ENCODE assay signal across 8 cellular contexts in the genomic region with DNA sequence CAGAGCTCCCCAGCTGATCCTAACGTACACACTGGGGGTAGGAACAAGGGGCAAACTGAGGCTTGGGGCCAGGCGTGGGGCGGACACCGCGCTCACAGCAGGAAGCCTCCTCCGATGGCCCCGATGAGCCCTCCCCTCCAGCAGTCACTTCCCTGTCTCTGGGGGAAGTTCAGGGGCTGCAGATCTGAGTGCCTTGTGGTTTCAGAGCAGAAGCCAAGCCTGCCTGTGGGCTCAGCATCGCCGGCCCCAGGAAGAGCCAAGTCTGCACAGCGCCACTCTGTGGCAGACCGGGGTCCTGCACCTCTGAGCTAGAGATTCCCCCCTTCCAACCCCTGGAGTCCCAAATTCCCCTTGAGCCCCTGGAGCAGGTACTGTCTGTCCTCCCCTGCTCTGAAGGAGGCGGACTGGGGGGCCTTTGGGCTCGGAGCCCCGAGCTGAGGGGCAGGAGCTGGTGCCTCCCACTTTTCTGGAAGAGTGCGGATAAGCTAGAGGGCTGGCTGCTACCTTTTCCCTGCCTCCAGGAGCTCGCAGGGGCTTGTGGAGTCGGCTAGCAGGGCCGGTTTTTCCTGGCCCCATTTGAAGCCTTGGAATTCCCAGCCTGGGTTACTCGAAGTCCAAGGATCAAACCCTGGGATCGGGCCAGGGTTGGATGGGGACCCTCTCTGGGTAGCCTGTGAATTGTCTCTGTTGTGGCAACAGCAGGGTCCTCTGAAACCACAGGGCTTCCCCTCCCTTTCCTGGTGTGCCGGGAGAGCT. TPM values are rescaled to one million over a fixed set of nuclear protein-coding genes. Genes with fewer than 3 reads are reported as not detected.
DNase-seq lines count a peak whose midpoint lies in the region; ATAC-seq lines count a peak whose summit lies in the region.

No MANE protein-coding gene starts in this region.

- POLR2A ChIA-PET in activated CD4-positive, alpha-beta memory T cell treated with anti-CD3 and anti-CD28 coated beads, Interleukin-2, amount 10 ng/mL, durations not matched to agents 7 days and 5 days (lab: Charles Lee): interaction anchor here (1.0 to 2.3 kb wide), 3 partner anchors 10 to 62 kb away, joined by 3 to 16 read pairs (median 5); no protein-coding TSS in a partner anchor

- peaks cover 31% of the 10 kb centered on the region for H3K4me1 Mint-ChIP-seq in activated CD4-positive, alpha-beta memory T cell treated with anti-CD3 and anti-CD28 coated beads, Interleukin-2, amount 10 ng/mL, durations not matched to agents 7 days and 5 days
- H3K4me1 Mint-ChIP-seq in memory B cell: peaks cover 30% of the 10 kb centered on the region

- H3K27me3 ChIP-seq in ectodermal cell (ENCODE audit: control insufficient read depth, insufficient read depth, low read length, poor library complexity, severe bottlenecking): peaks cover 44% of the 10 kb centered on the region

- no peaks in the 10 kb centered on the region for H3K36me3 ChIP-seq in ectodermal cell (ENCODE audit: control insufficient read depth, insufficient read depth, low read length)

- no peaks in the 10 kb centered on the region for H3K36me3 Mint-ChIP-seq in activated CD4-positive, alpha-beta memory T cell treated with anti-CD3 and anti-CD28 coated beads, Interleukin-2, amount 10 ng/mL, durations not matched to agents 7 days and 5 days (ENCODE audit: low read depth)
- H3K36me3 Mint-ChIP-seq in memory B cell: no peaks in the 10 kb centered on the region

- peak overlapping the region; percentile 61 for H3K27ac ChIP-seq in ectodermal cell (ENCODE audit: insufficient read depth, low read depth, low read length, poor library complexity, severe bottlenecking)

- peaks cover 7% of the 10 kb centered on the region for H3K27me3 Mint-ChIP-seq in activated CD4-positive, alpha-beta memory T cell treated with anti-CD3 and anti-CD28 coated beads, Interleukin-2, amount 10 ng/mL, durations not matched to agents 7 days and 5 days
- no peaks in the 10 kb centered on the region for H3K27me3 Mint-ChIP-seq in memory B cell

- no peak overlapping the region for H3K4me3 Mint-ChIP-seq in activated CD4-positive, alpha-beta memory T cell treated with anti-CD3 and anti-CD28 coated beads, Interleukin-2, amount 10 ng/mL, durations not matched to agents 7 days and 5 days
- H3K4me3 Mint-ChIP-seq in memory B cell: peak overlapping the region; percentile 69

- H3K9me3 ChIP-seq in ectodermal cell (ENCODE audit: control insufficient read depth, low read length): no peaks in the 10 kb centered on the region

- H3K9me3 Mint-ChIP-seq in activated CD4-positive, alpha-beta memory T cell treated with anti-CD3 and anti-CD28 coated beads, Interleukin-2, amount 10 ng/mL, durations not matched to agents 7 days and 5 days: no peaks in the 10 kb centered on the region
- no peaks in the 10 kb centered on the region for H3K9me3 Mint-ChIP-seq in memory B cell

- DNase-seq in GM04504 (ENCODE audit: low read depth) (peak; percentile 31), NCI-H526 treated with DMSO at 0.1 percent for 48 hours (lab: John Stamatoyannopoulos, UW) (peak; percentile 9), memory B cell (ENCODE audit: low spot score in 2 of 2) (peak; percentile 84 to 90), NCI-H187 (lab: John Stamatoyannopoulos, UW) (no peak)
- DNase-seq in activated CD4-positive, alpha-beta memory T cell treated with anti-CD3 and anti-CD28 coated beads, Interleukin-2, amount 10 ng/mL, durations not matched to agents 7 days and 5 days: peak; percentile 76
- peak; percentile 66 for DNase-seq in stimulated activated CD8-positive, alpha-beta memory T cell treated with anti-CD3 and anti-CD28 coated beads, Interleukin-12 subunit alpha, Interleukin-12 subunit beta, amount 100 ng/mL, for 1 hour (ENCODE audit: low read depth)

- CTCF ChIA-PET in activated CD4-positive, alpha-beta memory T cell treated with anti-CD3 and anti-CD28 coated beads, Interleukin-2, amount 10 ng/mL, durations not matched to agents 7 days and 5 days (lab: Charles Lee): interaction anchor here (0.5 to 4.0 kb wide), 39 partner anchors 9 to 310 kb away, joined by 3 to 44 read pairs (median 5); a partner anchor contains a TSS

- peak overlapping the region; percentile 40 for H3K4me3 ChIP-seq in ectodermal cell (ENCODE audit: insufficient read depth, low read depth, low read length)

- no peak overlapping the region for H3K27ac Mint-ChIP-seq in activated CD4-positive, alpha-beta memory T cell treated with anti-CD3 and anti-CD28 coated beads, Interleukin-2, amount 10 ng/mL, durations not matched to agents 7 days and 5 days
- no peak overlapping the region for H3K27ac Mint-ChIP-seq in memory B cell

- 29 to 30% methylated on average over 21 of the region's 21 CpGs for WGBS in ectodermal cell, 2 experiments

- peaks cover 53% of the 10 kb centered on the region for H3K4me1 ChIP-seq in ectodermal cell (ENCODE audit: control insufficient read depth, insufficient read depth, low read length)

- peak; percentile 30 for ATAC-seq in HG02571 (IDR thresholded peaks at IDR 0.05; ENCODE audit: unreplicated experiment)
- ATAC-seq in memory B cell (ENCODE audit: low read depth): peak; percentile 68

RNA-seq across cellular contexts. Expression of a gene that starts 2.9 kb away (rescaled TPM):
- 10 to 100 TPM; 18.4 to 19.8 TPM for total RNA-seq in activated CD4-positive, alpha-beta memory T cell treated with anti-CD3 and anti-CD28 coated beads, Interleukin-2, amount 10 ng/mL, durations not matched to agents 7 days and 5 days
- 22.2 TPM for polyA plus RNA-seq in ectodermal cell (2013, experiment 1 of 4)
- 29.1 TPM for polyA plus RNA-seq in ectodermal cell (2013, experiment 2 of 4)
- 22.7 TPM for polyA plus RNA-seq in ectodermal cell (2013, experiment 3 of 4)
- 23.8 TPM for polyA plus RNA-seq in ectodermal cell (2013, experiment 4 of 4)

Comparison
In these comparisons a context has a peak if more than half of its experiments do, and no peak if none do; other contexts are left out.
1. DNase-seq: peak in GM04504 (single experiment), NCI-H526 treated with DMSO at 0.1 percent for 48 hours (single experiment), activated CD4-positive, alpha-beta memory T cell treated with anti-CD3 and anti-CD28 coated beads, Interleukin-2, amount 10 ng/mL, durations not matched to agents 7 days and 5 days (single experiment), memory B cell (2 of 2) and stimulated activated CD8-positive, alpha-beta memory T cell treated with anti-CD3 and anti-CD28 coated beads, Interleukin-12 subunit alpha, Interleukin-12 subunit beta, amount 100 ng/mL, for 1 hour (single experiment); none in NCI-H187 (0 of 2).